ENCODE assay signal across 30 cellular contexts in the genomic region with DNA sequence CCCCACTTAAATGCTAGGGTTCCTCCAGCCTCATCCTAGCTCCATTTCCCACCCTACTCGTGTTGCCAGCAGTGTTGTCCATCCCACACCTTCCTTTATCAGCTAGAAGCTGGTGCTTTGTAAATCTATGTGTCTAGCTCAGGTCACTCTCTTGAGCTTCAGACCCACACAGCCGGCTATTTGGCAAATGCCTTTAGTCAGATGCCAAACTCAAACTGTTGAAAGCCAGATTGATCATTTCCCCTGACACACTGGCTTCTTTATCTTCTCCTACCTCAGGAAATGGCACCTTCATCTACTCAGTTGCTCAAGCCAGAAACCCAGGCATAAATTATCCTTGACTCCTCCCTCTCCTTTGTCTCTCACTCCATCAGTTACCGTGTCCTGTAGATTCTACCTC.
"Had no signal": no experiment of that assay in that cellular context is flagged by ENCODE, and none has a peak within 500 bp of the region (broad histone marks: within the 10 kb centered on the region; RNA-seq: fewer than 3 reads in every experiment).

No MANE protein-coding gene starts in this region.

- H3K27ac Mint-ChIP-seq: naive thymus-derived CD8-positive, alpha-beta T cell; natural killer cell treated with Interleukin-12 subunit alpha and Interleukin-12 subunit beta and Interleukin-15 and Interleukin-18, amount 100 ng/mL, for 72 hours; nephron progenitor cell; progenitor cell of endocrine pancreas; stimulated activated effector memory CD8-positive, alpha-beta T cell treated with anti-CD3 and anti-CD28 coated beads, Interleukin-12 subunit alpha, Interleukin-12 subunit beta, amount 100 ng/mL, for 72 hours; stimulated activated naive B cell treated with anti-CD40 and anti-IgM and Interleukin-4, amounts not matched to agents 10 μg/mL and 1 μg/mL and 100 μg/mL, for 72 hours; stimulated activated naive CD8-positive, alpha-beta T cell treated with anti-CD3 and anti-CD28 coated beads, Interleukin-15, Interleukin-2, amounts not matched to agents 100 ng/mL and 50 ng/mL, for 24 hours; type B pancreatic cell had no signal

- H3K4me3 ChIP-seq: ovary, psoas muscle, right lobe of liver, sigmoid colon, stomach, thoracic aorta, thyroid gland, tibial nerve, upper lobe of right lung, vagina had no signal

- H3K4me1 Mint-ChIP-seq: naive thymus-derived CD8-positive, alpha-beta T cell; stimulated activated effector memory CD8-positive, alpha-beta T cell treated with anti-CD3 and anti-CD28 coated beads, Interleukin-12 subunit alpha, Interleukin-12 subunit beta, amount 100 ng/mL, for 72 hours; stimulated activated naive B cell treated with anti-CD40 and anti-IgM and Interleukin-4, amounts not matched to agents 10 μg/mL and 1 μg/mL and 100 μg/mL, for 72 hours had no signal

- H3K9me3 ChIP-seq: neutrophil, ovary, psoas muscle, right lobe of liver, sigmoid colon, stomach, thoracic aorta, thyroid gland, tibial nerve, upper lobe of right lung, vagina had no signal

- H3K9ac ChIP-seq: parathyroid adenoma had no signal

- DNase-seq: naive thymus-derived CD8-positive, alpha-beta T cell; nephron progenitor cell; nucleus accumbens; ovary; posterior cingulate gyrus; psoas muscle; right cardiac atrium; right lobe of liver; sigmoid colon; small intestine; stimulated activated CD4-positive, alpha-beta T cell treated with anti-CD3 and anti-CD28 coated beads, Interleukin-15, amount 100 ng/mL, for 24 hours; stimulated activated CD4-positive, alpha-beta T cell treated with anti-CD3 and anti-CD28 coated beads, Interleukin-2, amount 100 ng/mL, for 24 hours; stimulated activated CD4-positive, alpha-beta T cell treated with anti-CD3 and anti-CD28 coated beads, Interleukin-2, amount 100 ng/mL, for 48 hours; stimulated activated CD4-positive, alpha-beta T cell treated with anti-CD3 and anti-CD28 coated beads, Interleukin-4, amount 100 ng/mL, for 24 hours; stimulated activated naive B cell treated with anti-CD40 and anti-IgM and Interleukin-4, amounts not matched to agents 10 μg/mL and 1 μg/mL and 100 μg/mL, for 72 hours; stimulated activated naive CD4-positive, alpha-beta T cell treated with Interleukin-2 at 50 U/mL for 16 hours; stomach; thyroid gland; upper lobe of right lung had no signal

- FAIRE-seq: small intestine had no signal

- H3K36me3 Mint-ChIP-seq: naive thymus-derived CD8-positive, alpha-beta T cell; natural killer cell treated with Interleukin-12 subunit alpha and Interleukin-12 subunit beta and Interleukin-15 and Interleukin-18, amount 100 ng/mL, for 72 hours; stimulated activated effector memory CD8-positive, alpha-beta T cell treated with anti-CD3 and anti-CD28 coated beads, Interleukin-12 subunit alpha, Interleukin-12 subunit beta, amount 100 ng/mL, for 72 hours; stimulated activated naive B cell treated with anti-CD40 and anti-IgM and Interleukin-4, amounts not matched to agents 10 μg/mL and 1 μg/mL and 100 μg/mL, for 72 hours; type B pancreatic cell had no signal

- H3K9me3 Mint-ChIP-seq: natural killer cell treated with Interleukin-12 subunit alpha and Interleukin-12 subunit beta and Interleukin-15 and Interleukin-18, amount 100 ng/mL, for 72 hours; nephron progenitor cell; neural crest cell; stimulated activated effector memory CD8-positive, alpha-beta T cell treated with anti-CD3 and anti-CD28 coated beads, Interleukin-12 subunit alpha, Interleukin-12 subunit beta, amount 100 ng/mL, for 72 hours; stimulated activated naive B cell treated with anti-CD40 and anti-IgM and Interleukin-4, amounts not matched to agents 10 μg/mL and 1 μg/mL and 100 μg/mL, for 72 hours; stimulated activated naive CD8-positive, alpha-beta T cell treated with anti-CD3 and anti-CD28 coated beads, Interleukin-15, Interleukin-2, amounts not matched to agents 100 ng/mL and 50 ng/mL, for 24 hours; type B pancreatic cell had no signal

- H3K36me3 ChIP-seq: neutrophil, ovary, right lobe of liver, sigmoid colon, stomach, thoracic aorta, thyroid gland, tibial nerve, upper lobe of right lung, vagina had no signal

- H3K4me3 Mint-ChIP-seq: naive thymus-derived CD8-positive, alpha-beta T cell; natural killer cell treated with Interleukin-12 subunit alpha and Interleukin-12 subunit beta and Interleukin-15 and Interleukin-18, amount 100 ng/mL, for 72 hours; nephron progenitor cell; neural crest cell; stimulated activated effector memory CD8-positive, alpha-beta T cell treated with anti-CD3 and anti-CD28 coated beads, Interleukin-12 subunit alpha, Interleukin-12 subunit beta, amount 100 ng/mL, for 72 hours; stimulated activated naive B cell treated with anti-CD40 and anti-IgM and Interleukin-4, amounts not matched to agents 10 μg/mL and 1 μg/mL and 100 μg/mL, for 72 hours; stimulated activated naive CD8-positive, alpha-beta T cell treated with anti-CD3 and anti-CD28 coated beads, Interleukin-15, Interleukin-2, amounts not matched to agents 100 ng/mL and 50 ng/mL, for 24 hours; type B pancreatic cell had no signal

- H3K4me1 ChIP-seq: parathyroid adenoma, right lobe of liver, thyroid gland, tibial nerve, upper lobe of right lung, vagina had no signal

- H3K27me3 ChIP-seq: ovary, right lobe of liver, sigmoid colon, stomach, thyroid gland, tibial nerve, upper lobe of right lung, vagina had no signal

- H3K79me2 ChIP-seq: parathyroid adenoma had no signal

- H3K27ac ChIP-seq: neutrophil, ovary, parathyroid adenoma, psoas muscle, right lobe of liver, sigmoid colon, stomach, thoracic aorta, thyroid gland, tibial nerve, upper lobe of right lung, vagina had no signal

- H3K27me3 Mint-ChIP-seq: progenitor cell of endocrine pancreas, type B pancreatic cell had no signal

- ATAC-seq: naive thymus-derived CD8-positive, alpha-beta T cell; natural killer cell treated with Interleukin-12 subunit alpha and Interleukin-12 subunit beta and Interleukin-15 and Interleukin-18, amount 100 ng/mL, for 72 hours; psoas muscle; right cardiac atrium; stimulated activated effector memory CD8-positive, alpha-beta T cell treated with anti-CD3 and anti-CD28 coated beads, Interleukin-12 subunit alpha, Interleukin-12 subunit beta, amount 100 ng/mL, for 72 hours; stimulated activated naive B cell treated with anti-CD40 and anti-IgM and Interleukin-4, amounts not matched to agents 10 μg/mL and 1 μg/mL and 100 μg/mL, for 72 hours; upper lobe of right lung had no signal

- H2AFZ ChIP-seq: parathyroid adenoma had no signal
